Comparison of ENCODE assay signal across 17 cellular contexts in the genomic region with DNA sequence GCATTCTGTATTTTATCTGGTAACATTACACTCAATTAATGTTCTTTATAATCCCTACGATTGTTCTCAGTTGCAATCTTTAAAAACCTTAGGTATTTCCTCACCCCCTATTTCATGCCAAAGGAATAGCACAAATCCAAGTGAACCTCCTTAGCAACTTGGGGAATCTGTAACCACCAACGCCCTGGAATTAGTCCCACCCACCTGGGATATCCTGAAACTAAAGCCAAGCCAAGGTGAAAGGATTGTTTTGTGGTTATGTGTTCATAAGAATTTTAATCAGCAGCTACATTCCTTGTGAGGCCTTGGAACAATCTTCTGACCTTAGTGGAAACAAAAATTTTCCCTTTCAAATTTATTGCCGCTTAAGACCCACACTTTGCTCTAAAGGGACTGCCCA.
DNase-seq lines count a peak whose midpoint lies in the region; ATAC-seq and TF ChIP-seq lines count a peak whose summit lies in the region.
"Had no signal": no experiment of that assay in that cellular context is flagged by ENCODE, and none has a peak within 500 bp of the region (broad histone marks: within the 10 kb centered on the region; RNA-seq: fewer than 3 reads in every experiment).

No MANE protein-coding gene starts in this region.

- CTCF ChIA-PET in PC-9 (lab: Charles Lee): no interaction called here
- CTCF ChIA-PET in RWPE1 (lab: Yijun Ruan, JAX): no interaction called here

- H3K36me3 ChIP-seq in PC-9 (ENCODE audit: low read depth) (no peaks in the 10 kb centered on the region), heart right ventricle (no peaks in the 10 kb centered on the region)
- H3K36me3 ChIP-seq: BE2C had no signal

- 0 out of 2 replicates have a peak overlapping the region, but pooled peaks have one; percentile 8 for H3K4me2 ChIP-seq in PC-9
- H3K4me2 ChIP-seq: GM23338 had no signal

- TF ChIP-seq CTCF in PC-9 (conservative IDR thresholded peaks at IDR 0.05): no peak
- no peak for TF ChIP-seq CTCF in retinal pigment epithelial cell (conservative IDR thresholded peaks at IDR 0.05; ENCODE audit: low read depth, low read length)
- no peak for TF ChIP-seq CTCF in RWPE1 (conservative IDR thresholded peaks at IDR 0.05; ENCODE audit: low read depth)
- TF ChIP-seq CTCF in heart right ventricle (IDR thresholded peaks at IDR 0.05): no peak

- peaks cover 13% of the 10 kb centered on the region for H3F3A ChIP-seq in PC-9 (ENCODE audit: insufficient read depth, low read depth)

- no peak overlapping the region for H2AFZ ChIP-seq in PC-9
- H2AFZ ChIP-seq: GM23338 had no signal

- H3K9me2 ChIP-seq in PC-9 (ENCODE audit: insufficient read depth): no peaks in the 10 kb centered on the region

- ATAC-seq in heart right ventricle: no peak
- ATAC-seq: HepG2 had no signal

- no peaks in the 10 kb centered on the region for H4K20me1 ChIP-seq in PC-9 (ENCODE audit: insufficient read depth)

- POLR2A ChIA-PET in PC-9 (lab: Charles Lee; ENCODE audit: unreplicated experiment): no interaction called here
- POLR2A ChIA-PET in RWPE1 (lab: Yijun Ruan, JAX; ENCODE audit: low non-redundant PET): no interaction called here

- H3K4me1 ChIP-seq in PC-9 (replicated peaks; ENCODE audit: insufficient read depth) (peaks cover 29% of the 10 kb centered on the region), heart right ventricle (no peaks in the 10 kb centered on the region)
- H3K4me1 ChIP-seq: BE2C, Caco-2 had no signal

- H3K27ac ChIP-seq in PC-9: peak overlapping the region; percentile 13; the same call in 1 of the 2 replicates
- H3K27ac ChIP-seq in RWPE1: no peak overlapping the region
- H3K27ac ChIP-seq in heart right ventricle: no peak overlapping the region

- 69 to 79% methylated on average over 3 of the region's 3 CpGs for WGBS in heart right ventricle, 2 donors

- intact Hi-C loops in PC-9 (cut with micrococcal nuclease; ENCODE audit: unreplicated experiment): no loop called here
- intact Hi-C loops in heart right ventricle (cut with DNase I): no loop called here

- H3K27me3 ChIP-seq in PC-9 (ENCODE audit: insufficient read depth, low read depth) (no peaks in the 10 kb centered on the region), heart right ventricle (no peaks in the 10 kb centered on the region)
- H3K27me3 ChIP-seq: BE2C had no signal

- peak; percentile 34 for DNase-seq in HT-29 (ENCODE audit: low spot score)
- DNase-seq in PC-9: peak; percentile 44 to 82
- DNase-seq in astrocyte of the hippocampus (ENCODE audit: low read depth, low spot score): peak; percentile 64
- DNase-seq in retinal pigment epithelial cell (ENCODE audit: low read depth): peak; percentile 63
- DNase-seq in activated CD4-positive, CD25-positive, alpha-beta regulatory T cell treated with anti-CD3 and anti-CD28 coated beads, Interleukin-2, amount 50 U/mL, for 72 hours: no peak
- no peak for DNase-seq in RWPE1 (ENCODE audit: low spot score)
- no peak for DNase-seq in heart right ventricle
- DNase-seq: ACHN; BE2C; C1 segment of cervical spinal cord; Caco-2; CD4-positive, CD25-positive, alpha-beta regulatory T cell; DMS79; GDM1; HCEC 1CT had no signal

- no TSS peak for BruUV-seq in PC-9 (replicated peaks; lab: Mats Ljungman, UMichigan)

- no peaks in the 10 kb centered on the region; the same call in 1 of the 2 replicates for H3K9me3 ChIP-seq in PC-9 (ENCODE audit: insufficient read depth, low read depth)
- H3K9me3 ChIP-seq in heart right ventricle: no peaks in the 10 kb centered on the region
- H3K9me3 ChIP-seq: BE2C, Caco-2 had no signal

- no peak overlapping the region for H3K4me3 ChIP-seq in PC-9
- no peak overlapping the region for H3K4me3 ChIP-seq in retinal pigment epithelial cell (ENCODE audit: low read length)
- H3K4me3 ChIP-seq in heart right ventricle: no peak overlapping the region
- H3K4me3 ChIP-seq: GM23338 had no signal

- no peaks in the 10 kb centered on the region for H3K79me2 ChIP-seq in PC-9 (ENCODE audit: low read depth)

Comparison
In these comparisons a context has a peak if more than half of its experiments do, and no peak if none do; other contexts are left out.
1. DNase-seq: peak in HT-29 (single experiment), PC-9 (2 of 2), astrocyte of the hippocampus (single experiment) and retinal pigment epithelial cell (single experiment); none in activated CD4-positive, CD25-positive, alpha-beta regulatory T cell treated with anti-CD3 and anti-CD28 coated beads, Interleukin-2, amount 50 U/mL, for 72 hours (single experiment), RWPE1 (single experiment) and heart right ventricle (0 of 2).